In the genomic region with DNA sequence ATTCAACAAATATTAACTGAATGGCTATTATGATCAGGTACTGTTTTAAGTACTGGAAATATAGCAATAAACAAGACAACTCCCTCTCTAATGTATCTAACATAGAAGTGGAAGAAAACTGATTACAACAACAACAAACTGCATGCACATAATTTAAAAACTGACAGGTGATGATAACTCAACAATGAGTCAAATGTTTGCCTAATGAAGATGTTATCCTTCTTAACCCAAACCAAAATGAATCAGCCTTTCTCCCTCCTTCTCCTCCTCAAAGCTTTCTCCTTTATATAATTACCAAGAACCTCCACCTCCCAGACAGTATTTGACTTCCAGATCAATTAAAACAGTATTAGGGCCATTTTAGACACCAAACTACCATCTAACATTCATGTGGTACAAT, we compare ENCODE assay signal across 19 cellular contexts. TPM values are rescaled to one million over a fixed set of nuclear protein-coding genes. Genes with fewer than 3 reads are reported as not detected.
DNase-seq lines count a peak whose midpoint lies in the region; ATAC-seq and TF ChIP-seq lines count a peak whose summit lies in the region.
"Had no signal": no experiment of that assay in that cellular context is flagged by ENCODE, and none has a peak within 500 bp of the region (broad histone marks: within the 10 kb centered on the region; RNA-seq: fewer than 3 reads in every experiment).

No MANE protein-coding gene starts in this region.

- no peak overlapping the region for H3K4me3 Mint-ChIP-seq in CD8-positive, alpha-beta T cell
- no peak overlapping the region for H3K4me3 Mint-ChIP-seq in WTC11
- H3K4me3 Mint-ChIP-seq: nephron progenitor cell had no signal

- H3K4me1 ChIP-seq in CD8-positive, alpha-beta T cell (ENCODE audit: insufficient read depth, low read length) = peaks cover 27% of the 10 kb centered on the region
- H3K4me1 ChIP-seq: BE2C, lower lobe of right lung had no signal

- ATAC-seq in CD8-positive, alpha-beta T cell = no peak
- ATAC-seq in WTC11 (no peak), GM21723 (IDR thresholded peaks at IDR 0.05; ENCODE audit: unreplicated experiment) (no peak)
- ATAC-seq: lower lobe of right lung had no signal

- H3K36me3 Mint-ChIP-seq in CD8-positive, alpha-beta T cell = peaks cover 51% of the 10 kb centered on the region
- peaks cover 33% of the 10 kb centered on the region for H3K36me3 Mint-ChIP-seq in WTC11

- intact Hi-C loops in CD8-positive, alpha-beta T cell (cut with DNase I, micrococcal nuclease) = loop anchor here in 1 of 2 experiments (5.0 kb wide), 1 partner anchor 37 kb away; no protein-coding TSS in a partner anchor

- no peak for TF ChIP-seq CTCF in CD8-positive, alpha-beta T cell (IDR thresholded peaks at IDR 0.05)
- TF ChIP-seq CTCF in WTC11 (IDR thresholded peaks at IDR 0.05) = no peak

- no peak overlapping the region for H3K4me3 ChIP-seq in CD8-positive, alpha-beta T cell (ENCODE audit: low read depth, low read length)
- H3K4me3 ChIP-seq: lower lobe of right lung had no signal

- H3K27me3 ChIP-seq in CD8-positive, alpha-beta T cell (ENCODE audit: insufficient read depth, low read length) = no peaks in the 10 kb centered on the region
- H3K27me3 ChIP-seq: BE2C had no signal

- H3K9me3 ChIP-seq in CD8-positive, alpha-beta T cell (ENCODE audit: low read length) = no peaks in the 10 kb centered on the region
- H3K9me3 ChIP-seq: BE2C had no signal

- H3K27me3 Mint-ChIP-seq in CD8-positive, alpha-beta T cell (ENCODE audit: low read depth) = no peaks in the 10 kb centered on the region
- H3K27me3 Mint-ChIP-seq in WTC11 (ENCODE audit: low read depth) = no peaks in the 10 kb centered on the region
- H3K27me3 Mint-ChIP-seq: progenitor cell of endocrine pancreas had no signal

- peaks cover 3% of the 10 kb centered on the region for H3K36me3 ChIP-seq in CD8-positive, alpha-beta T cell (ENCODE audit: insufficient read depth, low read length)
- H3K36me3 ChIP-seq: BE2C had no signal

- no peak overlapping the region for H3K27ac ChIP-seq in CD8-positive, alpha-beta T cell (ENCODE audit: low read depth, low read length)
- H3K27ac ChIP-seq: lower lobe of right lung had no signal

- DNase-seq in CD8-positive, alpha-beta T cell = no peak
- DNase-seq in HCEC 1CT (peak; percentile 70), WTC11 (ENCODE audit: low spot score) (no peak), kidney glomerular epithelial cell (lab: John Stamatoyannopoulos, UW) (peak; percentile 22), ureter (ENCODE audit: low spot score) (no peak), epidermal melanocyte (ENCODE audit: insufficient read length, low spot score) (no peak)
- DNase-seq: activated CD4-positive, alpha-beta T cell treated with anti-CD3 and anti-CD28 coated beads for 4 hours; activated naive CD4-positive, alpha-beta T cell; BE2C; cortex of kidney; glutamatergic neuron; lower lobe of right lung; MM.1S; NCI-H2081 treated with DMSO at 0.1 percent for 48 hours; NCI-H524; nephron progenitor cell; T1000 had no signal

- peak overlapping the region; percentile 76 for H3K27ac Mint-ChIP-seq in CD8-positive, alpha-beta T cell
- H3K27ac Mint-ChIP-seq in WTC11 = peak overlapping the region; percentile 1; the same call in 1 of the 2 replicates
- H3K27ac Mint-ChIP-seq: nephron progenitor cell, progenitor cell of endocrine pancreas had no signal

- H3K4me1 Mint-ChIP-seq in CD8-positive, alpha-beta T cell (ENCODE audit: low read depth) = peaks cover 61% of the 10 kb centered on the region
- H3K4me1 Mint-ChIP-seq in WTC11 = peaks cover 49% of the 10 kb centered on the region

- POLR2A ChIA-PET in CD8-positive, alpha-beta T cell (lab: Charles Lee) = no interaction called here
- POLR2A ChIA-PET in WTC11 (lab: Charles Lee) = no interaction called here

- H3K9me3 Mint-ChIP-seq in CD8-positive, alpha-beta T cell = peaks cover 15% of the 10 kb centered on the region
- H3K9me3 Mint-ChIP-seq in WTC11 = peaks cover 24% of the 10 kb centered on the region

- CTCF ChIA-PET in CD8-positive, alpha-beta T cell (lab: Charles Lee) = no interaction called here
- CTCF ChIA-PET in WTC11 (lab: Charles Lee) = interaction anchor here (1.9 kb wide), 1 partner anchor 56 kb away, joined by 9 read pairs; no protein-coding TSS in a partner anchor

TF ChIP-seq in WTC11, 78 proteins besides CTCF, POLR2A, EP300 and RAD21 (continues in another document):
- TF ChIP-seq, protein P1, sequence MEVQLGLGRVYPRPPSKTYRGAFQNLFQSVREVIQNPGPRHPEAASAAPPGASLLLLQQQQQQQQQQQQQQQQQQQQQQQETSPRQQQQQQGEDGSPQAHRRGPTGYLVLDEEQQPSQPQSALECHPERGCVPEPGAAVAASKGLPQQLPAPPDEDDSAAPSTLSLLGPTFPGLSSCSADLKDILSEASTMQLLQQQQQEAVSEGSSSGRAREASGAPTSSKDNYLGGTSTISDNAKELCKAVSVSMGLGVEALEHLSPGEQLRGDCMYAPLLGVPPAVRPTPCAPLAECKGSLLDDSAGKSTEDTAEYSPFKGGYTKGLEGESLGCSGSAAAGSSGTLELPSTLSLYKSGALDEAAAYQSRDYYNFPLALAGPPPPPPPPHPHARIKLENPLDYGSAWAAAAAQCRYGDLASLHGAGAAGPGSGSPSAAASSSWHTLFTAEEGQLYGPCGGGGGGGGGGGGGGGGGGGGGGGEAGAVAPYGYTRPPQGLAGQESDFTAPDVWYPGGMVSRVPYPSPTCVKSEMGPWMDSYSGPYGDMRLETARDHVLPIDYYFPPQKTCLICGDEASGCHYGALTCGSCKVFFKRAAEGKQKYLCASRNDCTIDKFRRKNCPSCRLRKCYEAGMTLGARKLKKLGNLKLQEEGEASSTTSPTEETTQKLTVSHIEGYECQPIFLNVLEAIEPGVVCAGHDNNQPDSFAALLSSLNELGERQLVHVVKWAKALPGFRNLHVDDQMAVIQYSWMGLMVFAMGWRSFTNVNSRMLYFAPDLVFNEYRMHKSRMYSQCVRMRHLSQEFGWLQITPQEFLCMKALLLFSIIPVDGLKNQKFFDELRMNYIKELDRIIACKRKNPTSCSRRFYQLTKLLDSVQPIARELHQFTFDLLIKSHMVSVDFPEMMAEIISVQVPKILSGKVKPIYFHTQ (CRISPR knock-in tag; IDR thresholded peaks at IDR 0.05) = no peak
- TF ChIP-seq FOXJ3 (CRISPR knock-in tag; IDR thresholded peaks at IDR 0.05; ENCODE audit: borderline replicate concordance) (no peak), SP1 (CRISPR knock-in tag; conservative IDR thresholded peaks at IDR 0.05) (no peak)
- TF ChIP-seq, protein P2, sequence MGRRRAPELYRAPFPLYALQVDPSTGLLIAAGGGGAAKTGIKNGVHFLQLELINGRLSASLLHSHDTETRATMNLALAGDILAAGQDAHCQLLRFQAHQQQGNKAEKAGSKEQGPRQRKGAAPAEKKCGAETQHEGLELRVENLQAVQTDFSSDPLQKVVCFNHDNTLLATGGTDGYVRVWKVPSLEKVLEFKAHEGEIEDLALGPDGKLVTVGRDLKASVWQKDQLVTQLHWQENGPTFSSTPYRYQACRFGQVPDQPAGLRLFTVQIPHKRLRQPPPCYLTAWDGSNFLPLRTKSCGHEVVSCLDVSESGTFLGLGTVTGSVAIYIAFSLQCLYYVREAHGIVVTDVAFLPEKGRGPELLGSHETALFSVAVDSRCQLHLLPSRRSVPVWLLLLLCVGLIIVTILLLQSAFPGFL (CRISPR knock-in tag; IDR thresholded peaks at IDR 0.05; ENCODE audit: borderline replicate concordance) = no peak
- TF ChIP-seq, protein P3, sequence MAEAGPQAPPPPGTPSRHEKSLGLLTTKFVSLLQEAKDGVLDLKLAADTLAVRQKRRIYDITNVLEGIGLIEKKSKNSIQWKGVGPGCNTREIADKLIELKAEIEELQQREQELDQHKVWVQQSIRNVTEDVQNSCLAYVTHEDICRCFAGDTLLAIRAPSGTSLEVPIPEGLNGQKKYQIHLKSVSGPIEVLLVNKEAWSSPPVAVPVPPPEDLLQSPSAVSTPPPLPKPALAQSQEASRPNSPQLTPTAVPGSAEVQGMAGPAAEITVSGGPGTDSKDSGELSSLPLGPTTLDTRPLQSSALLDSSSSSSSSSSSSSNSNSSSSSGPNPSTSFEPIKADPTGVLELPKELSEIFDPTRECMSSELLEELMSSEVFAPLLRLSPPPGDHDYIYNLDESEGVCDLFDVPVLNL (CRISPR knock-in tag; IDR thresholded peaks at IDR 0.05; ENCODE audit: borderline replicate concordance, low read depth) = no peak
- TF ChIP-seq, protein P4, sequence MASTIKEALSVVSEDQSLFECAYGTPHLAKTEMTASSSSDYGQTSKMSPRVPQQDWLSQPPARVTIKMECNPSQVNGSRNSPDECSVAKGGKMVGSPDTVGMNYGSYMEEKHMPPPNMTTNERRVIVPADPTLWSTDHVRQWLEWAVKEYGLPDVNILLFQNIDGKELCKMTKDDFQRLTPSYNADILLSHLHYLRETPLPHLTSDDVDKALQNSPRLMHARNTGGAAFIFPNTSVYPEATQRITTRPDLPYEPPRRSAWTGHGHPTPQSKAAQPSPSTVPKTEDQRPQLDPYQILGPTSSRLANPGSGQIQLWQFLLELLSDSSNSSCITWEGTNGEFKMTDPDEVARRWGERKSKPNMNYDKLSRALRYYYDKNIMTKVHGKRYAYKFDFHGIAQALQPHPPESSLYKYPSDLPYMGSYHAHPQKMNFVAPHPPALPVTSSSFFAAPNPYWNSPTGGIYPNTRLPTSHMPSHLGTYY (CRISPR knock-in tag; IDR thresholded peaks at IDR 0.05) = no peak
- TF ChIP-seq, protein P5, sequence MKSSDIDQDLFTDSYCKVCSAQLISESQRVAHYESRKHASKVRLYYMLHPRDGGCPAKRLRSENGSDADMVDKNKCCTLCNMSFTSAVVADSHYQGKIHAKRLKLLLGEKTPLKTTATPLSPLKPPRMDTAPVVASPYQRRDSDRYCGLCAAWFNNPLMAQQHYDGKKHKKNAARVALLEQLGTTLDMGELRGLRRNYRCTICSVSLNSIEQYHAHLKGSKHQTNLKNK (CRISPR knock-in tag; IDR thresholded peaks at IDR 0.05) = no peak
- TF ChIP-seq, protein P6, sequence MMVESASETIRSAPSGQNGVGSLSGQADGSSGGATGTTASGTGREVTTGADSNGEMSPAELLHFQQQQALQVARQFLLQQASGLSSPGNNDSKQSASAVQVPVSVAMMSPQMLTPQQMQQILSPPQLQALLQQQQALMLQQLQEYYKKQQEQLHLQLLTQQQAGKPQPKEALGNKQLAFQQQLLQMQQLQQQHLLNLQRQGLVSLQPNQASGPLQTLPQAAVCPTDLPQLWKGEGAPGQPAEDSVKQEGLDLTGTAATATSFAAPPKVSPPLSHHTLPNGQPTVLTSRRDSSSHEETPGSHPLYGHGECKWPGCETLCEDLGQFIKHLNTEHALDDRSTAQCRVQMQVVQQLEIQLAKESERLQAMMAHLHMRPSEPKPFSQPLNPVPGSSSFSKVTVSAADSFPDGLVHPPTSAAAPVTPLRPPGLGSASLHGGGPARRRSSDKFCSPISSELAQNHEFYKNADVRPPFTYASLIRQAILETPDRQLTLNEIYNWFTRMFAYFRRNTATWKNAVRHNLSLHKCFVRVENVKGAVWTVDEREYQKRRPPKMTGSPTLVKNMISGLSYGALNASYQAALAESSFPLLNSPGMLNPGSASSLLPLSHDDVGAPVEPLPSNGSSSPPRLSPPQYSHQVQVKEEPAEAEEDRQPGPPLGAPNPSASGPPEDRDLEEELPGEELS (CRISPR knock-in tag; IDR thresholded peaks at IDR 0.05) = no peak

RNA-seq across cellular contexts. Expression of gene RICTOR, which starts 49.3 kb away (rescaled TPM):
- total RNA-seq in CD8-positive, alpha-beta T cell = 100 to 1,000 TPM; 116 to 128 TPM
- total RNA-seq in WTC11 (2021) (20.7 to 23.0 TPM (median 22.4 TPM) in 3 replicates), ureter (54.0 TPM)

Comparison
In these comparisons a context has a peak if more than half of its experiments do, and no peak if none do; other contexts are left out.
1. DNase-seq: peak in HCEC 1CT (single experiment) and kidney glomerular epithelial cell (single experiment); none in CD8-positive, alpha-beta T cell (0 of 7), WTC11 (single experiment), ureter (single experiment) and epidermal melanocyte (single experiment).